ENCODE assay signal across 18 cellular contexts in the genomic region with DNA sequence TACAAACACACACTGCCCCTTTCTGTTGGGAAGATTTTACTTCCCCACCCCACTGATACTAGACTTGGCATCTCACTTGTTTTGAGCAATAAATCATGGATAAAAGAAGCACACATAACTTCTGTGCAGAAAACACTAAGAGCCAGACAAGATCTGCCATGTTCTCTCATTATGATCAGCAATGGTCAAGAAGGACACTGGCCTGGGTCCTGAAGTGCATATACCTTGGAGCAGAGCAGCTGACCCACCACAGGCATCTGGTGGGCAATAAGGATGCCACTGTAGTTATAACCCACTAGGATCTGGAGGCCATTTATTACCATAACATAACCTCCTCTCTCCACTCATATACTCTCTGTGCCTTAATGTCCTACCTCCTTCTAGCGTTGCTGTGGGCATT.
A peak's percentile ranks its signal among the peaks of the same experiment; 100 is the strongest.
DNase-seq lines count a peak whose midpoint lies in the region; ATAC-seq, FAIRE-seq and TF ChIP-seq lines count a peak whose summit lies in the region.
"Had no signal": no experiment of that assay in that cellular context is flagged by ENCODE, and none has a peak within 500 bp of the region (broad histone marks: within the 10 kb centered on the region; RNA-seq: fewer than 3 reads in every experiment).

No MANE protein-coding gene starts in this region.

- dilution Hi-C loops in IMR-90 (cut with HindIII; ENCODE audit: low sequenced_read_pairs, unreplicated experiment), result no loop called here

- H3K56ac ChIP-seq in IMR-90 (ENCODE audit: extremely low read depth, insufficient read depth, low read length), result no peak overlapping the region
- no peak overlapping the region for H3K56ac ChIP-seq in mesendoderm (ENCODE audit: low read length)

- H3K18ac ChIP-seq in IMR-90 (ENCODE audit: low read depth, low read length) (no peak overlapping the region), mesendoderm (ENCODE audit: low read length) (no peak overlapping the region)

- H3K4ac ChIP-seq in IMR-90 (ENCODE audit: low read depth, low read length) (no peak overlapping the region), mesendoderm (ENCODE audit: low read depth, low read length) (no peak overlapping the region)

- no peak for DNase-seq in A549 (ENCODE audit: low read depth in 1 of 2, low spot score in 1 of 2)
- no peak for DNase-seq in IMR-90
- DNase-seq in amniotic epithelial cell (ENCODE audit: low read depth), result peak; percentile 30
- DNase-seq in NCI-H1417 (lab: John Stamatoyannopoulos, UW), result no peak
- DNase-seq in mesendoderm, result no peak
- DNase-seq in colonic mucosa, result no peak
- DNase-seq: 8988T; C1 segment of cervical spinal cord; Calu3; CD4-positive, alpha-beta memory T cell; COR-L47; DMS79 treated with DMSO at 0.1 percent for 48 hours; GF-D8; GOT3 had no signal

- in situ Hi-C loops in IMR-90 (cut with MboI; ENCODE audit: low sequenced_read_pairs), result no loop called here

- H4K91ac ChIP-seq in IMR-90 (ENCODE audit: insufficient read depth, low read depth, low read length), result no peak overlapping the region

- no peaks in the 10 kb centered on the region for H3K9me3 ChIP-seq in A549
- no peaks in the 10 kb centered on the region for H3K9me3 ChIP-seq in IMR-90 (ENCODE audit: control insufficient read depth, insufficient read depth, low read length)
- H3K9me3 ChIP-seq in colonic mucosa, result no peaks in the 10 kb centered on the region
- H3K9me3 ChIP-seq: HAP-1 had no signal

- no peaks in the 10 kb centered on the region for H3K27me3 ChIP-seq in IMR-90 (ENCODE audit: control insufficient read depth, insufficient read depth, low read length)
- H3K27me3 ChIP-seq in mesendoderm (ENCODE audit: insufficient read depth, low read length, poor library complexity), result no peaks in the 10 kb centered on the region
- H3K27me3 ChIP-seq in colonic mucosa, result no peaks in the 10 kb centered on the region

- H3K14ac ChIP-seq in IMR-90 (replicated peaks; ENCODE audit: low read depth, low read length), result 0 out of 2 replicates have a peak overlapping the region, but pooled peaks have one; percentile 3

- no peak for ATAC-seq in A549
- peak; percentile 22; the same call in 1 of the 2 replicates for ATAC-seq in IMR-90 (ENCODE audit: low read depth)

- H2BK120ac ChIP-seq in IMR-90 (ENCODE audit: low read depth, low read length), result no peak overlapping the region
- no peak overlapping the region for H2BK120ac ChIP-seq in mesendoderm (ENCODE audit: low read depth, low read length)

- intact Hi-C loops in IMR-90 (cut with micrococcal nuclease), result no loop called here
- intact Hi-C loops in colonic mucosa (cut with DNase I), result no loop called here

- no peak overlapping the region for H4K5ac ChIP-seq in IMR-90 (ENCODE audit: low read depth, low read length)
- no peak overlapping the region for H4K5ac ChIP-seq in mesendoderm (ENCODE audit: low read length)

- no peak overlapping the region; the same call in 1 of the 2 replicates for H2AK5ac ChIP-seq in IMR-90 (ENCODE audit: low read depth, low read length)
- H2AK5ac ChIP-seq in mesendoderm (ENCODE audit: low read length), result no peak overlapping the region

- H2AK9ac ChIP-seq in IMR-90 (replicated peaks; ENCODE audit: low read depth, low read length, poor library complexity), result no peak overlapping the region

- 34% methylated on average over 1 of the region's 1 CpG for WGBS in A549 (ENCODE audit: missing lambda C conversion rate)
- WGBS in IMR-90 (ENCODE audit: extremely low coverage in 2 of 2, insufficient read length in 1 of 2), 2 experiments, result no CpG with 5 or more reads among the region's 1 CpG
- WGBS in mesendoderm (ENCODE audit: extremely low coverage, insufficient coverage, low lambda C conversion rate), result no CpG with 5 or more reads among the region's 1 CpG

- FAIRE-seq in A549 (lab: Jason Lieb, UNC), result no peak
- FAIRE-seq: GM12891, GM18507, H54 had no signal

- TF ChIP-seq RAD21 in A549 (conservative IDR thresholded peaks at IDR 0.05 in 1 of 2, IDR thresholded peaks at IDR 0.05 in 1 of 2) (no peak), IMR-90 (IDR thresholded peaks at IDR 0.05; ENCODE audit: low read length) (no peak)

- H3K4me3 ChIP-seq in A549 (no peak overlapping the region), IMR-90 (ENCODE audit: insufficient read depth, low read depth, low read length) (no peak overlapping the region), mesendoderm (ENCODE audit: low read length) (no peak overlapping the region), colonic mucosa (no peak overlapping the region)
- H3K4me3 ChIP-seq: HAP-1 had no signal

- no peak for TF ChIP-seq POLR2A in A549 (IDR thresholded peaks at IDR 0.05; ENCODE audit: low read length)
- no peak for TF ChIP-seq POLR2A in IMR-90 (IDR thresholded peaks at IDR 0.05; ENCODE audit: low read depth, low read length)

- H2BK5ac ChIP-seq in IMR-90 (ENCODE audit: low read depth, low read length, poor library complexity, severe bottlenecking) (no peak overlapping the region), mesendoderm (ENCODE audit: low read length) (no peak overlapping the region)

- H3K79me1 ChIP-seq in IMR-90 (ENCODE audit: low read depth in 1 of 2, low read length in 2 of 2) (peaks cover 21 to 74% of the 10 kb centered on the region in 2 experiments), mesendoderm (ENCODE audit: low read length) (no peaks in the 10 kb centered on the region)

- H3K9me1 ChIP-seq in IMR-90 (ENCODE audit: insufficient read depth, low read length), result no peaks in the 10 kb centered on the region

- CTCF ChIA-PET in A549 (lab: Yijun Ruan, JAX) (no interaction called here), IMR-90 (lab: Yijun Ruan, JAX) (interaction anchor here (0.6 kb wide), 1 partner anchor 252 kb away, joined by 4 read pairs; no protein-coding TSS in a partner anchor)

- no peak overlapping the region for H3K27ac ChIP-seq in A549
- no peak overlapping the region for H3K27ac ChIP-seq in IMR-90 (ENCODE audit: insufficient read depth, low read length)
- no peak overlapping the region for H3K27ac ChIP-seq in mesendoderm (ENCODE audit: low read depth, low read length)
- H3K27ac ChIP-seq in colonic mucosa, result no peak overlapping the region

- BruUV-seq in IMR-90 (replicated peaks; lab: Mats Ljungman, UMichigan), result no TSS peak

- TF ChIP-seq CTCF in A549 (IDR thresholded peaks at IDR 0.05) (no peak), IMR-90 (conservative IDR thresholded peaks at IDR 0.05; ENCODE audit: low read depth, low read length) (no peak), colonic mucosa (IDR thresholded peaks at IDR 0.05) (no peak)

- H3K36me3 ChIP-seq in IMR-90 (ENCODE audit: control insufficient read depth, insufficient read depth, low read length) (peaks cover 5% of the 10 kb centered on the region), mesendoderm (ENCODE audit: control insufficient read depth, insufficient read depth, low read length) (no peaks in the 10 kb centered on the region), colonic mucosa (no peaks in the 10 kb centered on the region)
- H3K36me3 ChIP-seq: HAP-1 had no signal

- no peak overlapping the region for H3K23ac ChIP-seq in IMR-90 (ENCODE audit: low read depth, low read length)
- no peak overlapping the region for H3K23ac ChIP-seq in mesendoderm (ENCODE audit: low read length)

- TF ChIP-seq EP300 in A549 (IDR thresholded peaks at IDR 0.05), result no peak

- no peak overlapping the region for H2AFZ ChIP-seq in IMR-90 (replicated peaks; ENCODE audit: low read length, poor library complexity)

- H4K8ac ChIP-seq in IMR-90 (ENCODE audit: low read depth in 2 of 2, low read length in 2 of 2) (no peak overlapping the region), mesendoderm (ENCODE audit: low read depth, low read length) (no peak overlapping the region)

- no peak overlapping the region for H3K4me2 ChIP-seq in A549
- no peak overlapping the region for H3K4me2 ChIP-seq in IMR-90 (ENCODE audit: low read depth, low read length)
- no peak overlapping the region for H3K4me2 ChIP-seq in mesendoderm (ENCODE audit: low read length)

- H2BK15ac ChIP-seq in IMR-90 (ENCODE audit: low read depth, low read length), result no peak overlapping the region
- H2BK15ac ChIP-seq in mesendoderm (replicated peaks; ENCODE audit: low read depth), result no peak overlapping the region

- H4K20me1 ChIP-seq in IMR-90 (ENCODE audit: insufficient read depth, low read length), result peaks cover 3% of the 10 kb centered on the region; the same call in 1 of the 2 replicates

- POLR2A ChIA-PET in A549 (lab: Yijun Ruan, JAX) (no interaction called here), IMR-90 (lab: Charles Lee; ENCODE audit: unreplicated experiment) (no interaction called here)

- no peak overlapping the region for H2BK20ac ChIP-seq in IMR-90 (ENCODE audit: low read depth, low read length)

- H3K4me1 ChIP-seq in A549, result 0 out of 3 replicates have a peak, but pooled peaks cover 9% of the 10 kb centered on the region
- peaks cover 6% of the 10 kb centered on the region for H3K4me1 ChIP-seq in IMR-90 (ENCODE audit: control insufficient read depth, insufficient read depth, low read length)
- H3K4me1 ChIP-seq in mesendoderm (ENCODE audit: control insufficient read depth, low read depth, low read length), result no peaks in the 10 kb centered on the region
- no peaks in the 10 kb centered on the region for H3K4me1 ChIP-seq in colonic mucosa
- H3K4me1 ChIP-seq: HAP-1 had no signal

- H3K9ac ChIP-seq in IMR-90 (ENCODE audit: low read depth, low read length) (no peak overlapping the region), mesendoderm (ENCODE audit: low read length) (no peak overlapping the region), colonic mucosa (ENCODE audit: low read depth in 2 of 2, low read length in 2 of 2) (no peak overlapping the region)

- no peaks in the 10 kb centered on the region for H3K79me2 ChIP-seq in mesendoderm (ENCODE audit: control insufficient read depth, insufficient read depth, low read length)

TF ChIP-seq in A549, 52 proteins besides CTCF, POLR2A, EP300 and RAD21 (continues in another document):
- TF ChIP-seq, protein P1, sequence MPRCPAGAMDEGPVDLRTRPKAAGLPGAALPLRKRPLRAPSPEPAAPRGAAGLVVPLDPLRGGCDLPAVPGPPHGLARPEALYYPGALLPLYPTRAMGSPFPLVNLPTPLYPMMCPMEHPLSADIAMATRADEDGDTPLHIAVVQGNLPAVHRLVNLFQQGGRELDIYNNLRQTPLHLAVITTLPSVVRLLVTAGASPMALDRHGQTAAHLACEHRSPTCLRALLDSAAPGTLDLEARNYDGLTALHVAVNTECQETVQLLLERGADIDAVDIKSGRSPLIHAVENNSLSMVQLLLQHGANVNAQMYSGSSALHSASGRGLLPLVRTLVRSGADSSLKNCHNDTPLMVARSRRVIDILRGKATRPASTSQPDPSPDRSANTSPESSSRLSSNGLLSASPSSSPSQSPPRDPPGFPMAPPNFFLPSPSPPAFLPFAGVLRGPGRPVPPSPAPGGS (IDR thresholded peaks at IDR 0.05), result no peak

TF ChIP-seq in IMR-90, 13 proteins besides CTCF, POLR2A, EP300 and RAD21 (continues in another document):
- TF ChIP-seq, protein P2, sequence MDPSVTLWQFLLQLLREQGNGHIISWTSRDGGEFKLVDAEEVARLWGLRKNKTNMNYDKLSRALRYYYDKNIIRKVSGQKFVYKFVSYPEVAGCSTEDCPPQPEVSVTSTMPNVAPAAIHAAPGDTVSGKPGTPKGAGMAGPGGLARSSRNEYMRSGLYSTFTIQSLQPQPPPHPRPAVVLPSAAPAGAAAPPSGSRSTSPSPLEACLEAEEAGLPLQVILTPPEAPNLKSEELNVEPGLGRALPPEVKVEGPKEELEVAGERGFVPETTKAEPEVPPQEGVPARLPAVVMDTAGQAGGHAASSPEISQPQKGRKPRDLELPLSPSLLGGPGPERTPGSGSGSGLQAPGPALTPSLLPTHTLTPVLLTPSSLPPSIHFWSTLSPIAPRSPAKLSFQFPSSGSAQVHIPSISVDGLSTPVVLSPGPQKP (IDR thresholded peaks at IDR 0.05; ENCODE audit: borderline replicate concordance, low read depth, low read length), result no peak
